ENCODE assay signal across 24 cellular contexts in genomic region chr15:77609558-77609957, GRCh38. TPM values are rescaled to one million over a fixed set of nuclear protein-coding genes. Genes with fewer than 3 reads are reported as not detected.
DNase-seq lines count a peak whose midpoint lies in the region; ATAC-seq, FAIRE-seq and TF ChIP-seq lines count a peak whose summit lies in the region.
"Had no signal": no experiment of that assay in that cellular context is flagged by ENCODE, and none has a peak within 500 bp of the region (broad histone marks: within the 10 kb centered on the region; RNA-seq: fewer than 3 reads in every experiment).

No MANE protein-coding gene starts in this region.

- 96% methylated on average over 3 of the region's 3 CpGs; no CpG with 5 or more reads in 1 of the 2 experiments for WGBS in H1 (ENCODE audit: extremely low coverage in 1 of 2, insufficient coverage in 1 of 2, insufficient read length in 1 of 2, insufficient replicate concordance in 2 of 2, low coverage in 1 of 2, low lambda C conversion rate in 2 of 2, missing lambda C conversion rate in 1 of 2), 2 experiments
- WGBS in small intestine, 3 donors = 59 to 69% (median 66%) methylated on average over 3 of the region's 3 CpGs
- 55 to 80% methylated on average over 1 to 3 of the region's 3 CpGs for WGBS in transverse colon (ENCODE audit: low coverage in 1 of 2), 2 donors
- WGBS in body of pancreas, 2 donors = 68 to 74% methylated on average over 3 of the region's 3 CpGs

- no peak overlapping the region; a peak in 1 of 22 replicates for H3K9ac ChIP-seq in BLaER1 treated with 17β-estradiol and CSF1 and Interleukin-3, amounts not matched to agents 10 nM and 100 nM
- H3K9ac ChIP-seq in H1 (replicated peaks in 1 of 4; ENCODE audit: extremely low read depth in 1 of 4, low read depth in 3 of 4, low read length in 3 of 4) = no peak overlapping the region

- POLR2A ChIA-PET in H1 (lab: Charles Lee; ENCODE audit: partially characterized antibody) = interaction anchor here (6.0 kb wide), 1 partner anchor 14 kb away, joined by 40 read pairs; no protein-coding TSS in a partner anchor

- no peaks in the 10 kb centered on the region for H3K79me1 ChIP-seq in H1 (ENCODE audit: low read depth, low read length)

- peaks cover 4% of the 10 kb centered on the region for H3K27me3 Mint-ChIP-seq in nephron progenitor cell (ENCODE audit: low read depth, poor library complexity)

- H4K5ac ChIP-seq in H1 (ENCODE audit: insufficient read length, low read depth, low read length) = no peak overlapping the region

- H3K4me1 ChIP-seq in BLaER1 treated with 17β-estradiol and CSF1 and Interleukin-3, amounts not matched to agents 10 nM and 100 nM = peaks cover 58 to 84% (median 80%) of the 10 kb centered on the region in 10 experiments
- H3K4me1 ChIP-seq in H1 (replicated peaks in 1 of 4; ENCODE audit: control insufficient read depth in 3 of 4, insufficient read depth in 4 of 4, low read length in 3 of 4) (peaks cover 4 to 39% (median 23%) of the 10 kb centered on the region in 4 experiments), small intestine (ENCODE audit: control insufficient read depth in 2 of 2, insufficient read depth in 1 of 2, low read depth in 1 of 2, low read length in 1 of 2) (no peaks in the 10 kb centered on the region), transverse colon (peaks cover 10 to 63% (median 27%) of the 10 kb centered on the region in 4 donors), body of pancreas (peaks cover 5% of the 10 kb centered on the region)

- in situ Hi-C loops in transverse colon (cut with MboI; ENCODE audit: low pct_ligation_motif_present in 1 of 4, low pct_unique_long_range_greater_than_20kb in 1 of 4, low sequenced_read_pairs in 3 of 4) = no loop called here

- TF ChIP-seq CTCF in H1 (IDR thresholded peaks at IDR 0.05; ENCODE audit: control extremely low read depth in 1 of 3, insufficient read depth in 1 of 3, low read depth in 1 of 3, low read length in 3 of 3) (no peak), nephron progenitor cell (IDR thresholded peaks at IDR 0.05) (no peak), transverse colon (IDR thresholded peaks at IDR 0.05) (no peak), body of pancreas (IDR thresholded peaks at IDR 0.05) (no peak)

- H4K91ac ChIP-seq in H1 (replicated peaks; ENCODE audit: insufficient read length, low read length) = no peak overlapping the region

- intact Hi-C loops in transverse colon (cut with DNase I; ENCODE audit: low total_unique reads) = no loop called here
- intact Hi-C loops in body of pancreas (cut with DNase I) = no loop called here

- H3K9me3 Mint-ChIP-seq in nephron progenitor cell = no peaks in the 10 kb centered on the region
- H3K9me3 Mint-ChIP-seq: CD4-positive, alpha-beta memory T cell had no signal

- H3K4me2 ChIP-seq in BLaER1 treated with 17β-estradiol and CSF1 and Interleukin-3, amounts not matched to agents 10 nM and 100 nM = peak overlapping the region in 10 of 11 experiments; percentile 71 to 87 (median 78); a peak in 16 of 22 replicates
- H3K4me2 ChIP-seq in H1 (ENCODE audit: insufficient read depth in 1 of 2, low read depth in 2 of 2, low read length in 2 of 2) = no peak overlapping the region
- H3K4me2 ChIP-seq: PC-9 had no signal

- H2BK120ac ChIP-seq in H1 (replicated peaks; ENCODE audit: low read depth, low read length) = no peak overlapping the region

- no peaks in the 10 kb centered on the region for H3K9me3 ChIP-seq in BLaER1 treated with 17β-estradiol and CSF1 and Interleukin-3, amounts not matched to agents 10 nM and 100 nM (replicated peaks in 1 of 11)
- H3K9me3 ChIP-seq in H1 (ENCODE audit: insufficient read depth in 2 of 2, low read depth in 1 of 2, low read length in 1 of 2) (no peaks in the 10 kb centered on the region), small intestine (ENCODE audit: control insufficient read depth, low read depth) (no peaks in the 10 kb centered on the region), transverse colon (no peaks in the 10 kb centered on the region), body of pancreas (no peaks in the 10 kb centered on the region)
- H3K9me3 ChIP-seq: MG63 had no signal

- H3K36me3 Mint-ChIP-seq in nephron progenitor cell (ENCODE audit: low read depth) = peaks cover 8% of the 10 kb centered on the region
- H3K36me3 Mint-ChIP-seq: CD4-positive, alpha-beta memory T cell had no signal

- no peaks in the 10 kb centered on the region; a peak in 1 of 22 replicates for H4K20me1 ChIP-seq in BLaER1 treated with 17β-estradiol and CSF1 and Interleukin-3, amounts not matched to agents 10 nM and 100 nM
- peaks cover 3 to 4% of the 10 kb centered on the region in 2 experiments for H4K20me1 ChIP-seq in H1 (replicated peaks in 1 of 2; ENCODE audit: control insufficient read depth in 1 of 2, insufficient read depth in 2 of 2, low read length in 2 of 2)

- ATAC-seq in body of pancreas = no peak

- TF ChIP-seq RAD21 in H1 (IDR thresholded peaks at IDR 0.05 in 1 of 2, conservative IDR thresholded peaks at IDR 0.05 in 1 of 2; ENCODE audit: low read depth in 2 of 2, low read length in 2 of 2) = no peak

- no peak overlapping the region for H3K14ac ChIP-seq in H1 (ENCODE audit: insufficient read length)

- H4K8ac ChIP-seq in H1 (ENCODE audit: extremely low read depth, insufficient read depth, low read length) = no peak overlapping the region

- peak overlapping the region; percentile 85 for H3K27ac Mint-ChIP-seq in nephron progenitor cell
- H3K27ac Mint-ChIP-seq: CD4-positive, alpha-beta memory T cell had no signal

- no peak overlapping the region for H3K4me3 ChIP-seq in BLaER1 treated with 17β-estradiol and CSF1 and Interleukin-3, amounts not matched to agents 10 nM and 100 nM
- H3K4me3 ChIP-seq in H1 (ENCODE audit: extremely low read depth in 1 of 4, insufficient read depth in 2 of 4, low read depth in 3 of 4, low read length in 4 of 4) (no peak overlapping the region), small intestine (ENCODE audit: low read depth in 1 of 2, low read length in 2 of 2) (no peak overlapping the region), transverse colon (no peak overlapping the region), body of pancreas (no peak overlapping the region)
- H3K4me3 ChIP-seq: MG63, PC-9 had no signal

- FAIRE-seq in H1 (lab: Jason Lieb, UNC) (no peak), small intestine (lab: Jason Lieb, UNC) (no peak)

- H2AFZ ChIP-seq in H1 (ENCODE audit: low read length) = no peak overlapping the region
- H2AFZ ChIP-seq: PC-9 had no signal

- 0 out of 2 replicates have a peak overlapping the region, but pooled peaks have one; percentile 2 for H2AK5ac ChIP-seq in H1 (ENCODE audit: low read depth, low read length)

- no peaks in the 10 kb centered on the region for H3K79me2 ChIP-seq in H1 (ENCODE audit: control insufficient read depth in 1 of 2, insufficient read depth in 2 of 2, low read length in 2 of 2)

- H2BK15ac ChIP-seq in H1 (ENCODE audit: low read length) = peak overlapping the region; percentile 75

- H3K56ac ChIP-seq in H1 (replicated peaks; ENCODE audit: insufficient read length, low read depth, low read length) = no peak overlapping the region

- no peak overlapping the region for H2BK12ac ChIP-seq in H1 (ENCODE audit: low read depth, low read length)

- H3K4me3 Mint-ChIP-seq in nephron progenitor cell = no peak overlapping the region
- H3K4me3 Mint-ChIP-seq: CD4-positive, alpha-beta memory T cell had no signal

- H3K27ac ChIP-seq in BLaER1 treated with 17β-estradiol and CSF1 and Interleukin-3, amounts not matched to agents 10 nM and 100 nM = peak overlapping the region in 5 of 11 experiments; percentile 20 to 75 (median 29); a peak in 9 of 22 replicates
- H3K27ac ChIP-seq in H1 (ENCODE audit: low read depth, low read length) (no peak overlapping the region), small intestine (ENCODE audit: low read depth in 1 of 2, low read length in 1 of 2) (no peak overlapping the region), transverse colon (peak overlapping the region in 1 of 4 donors; percentile 41), body of pancreas (no peak overlapping the region)
- H3K27ac ChIP-seq: PC-9 had no signal

- no peaks in the 10 kb centered on the region for H3K36me3 ChIP-seq in BLaER1 treated with 17β-estradiol and CSF1 and Interleukin-3, amounts not matched to agents 10 nM and 100 nM
- H3K36me3 ChIP-seq in H1 (ENCODE audit: control insufficient read depth in 2 of 4, insufficient read depth in 4 of 4, low read length in 3 of 4) = peaks cover 5 to 14% (median 7%) of the 10 kb centered on the region in 4 experiments; a peak in 5 of 8 replicates
- H3K36me3 ChIP-seq in small intestine (ENCODE audit: control insufficient read depth in 2 of 2, insufficient read depth in 2 of 2, low read length in 2 of 2) = no peaks in the 10 kb centered on the region
- H3K36me3 ChIP-seq in transverse colon = no peaks in the 10 kb centered on the region
- H3K36me3 ChIP-seq in body of pancreas (replicated peaks in 1 of 2; ENCODE audit: insufficient read depth in 1 of 2, low read depth in 2 of 2) = no peaks in the 10 kb centered on the region
- H3K36me3 ChIP-seq: MG63 had no signal

- peak overlapping the region; percentile 66; the same call in 1 of the 2 replicates for H2BK20ac ChIP-seq in H1 (ENCODE audit: low read length)

- TF ChIP-seq EP300 in H1 (IDR thresholded peaks at IDR 0.05; ENCODE audit: borderline replicate concordance in 1 of 2, low read depth in 2 of 2, low read length in 2 of 2) (no peak), transverse colon (IDR thresholded peaks at IDR 0.05; ENCODE audit: low read depth) (no peak)

- H3K4me1 Mint-ChIP-seq in nephron progenitor cell = peaks cover 78% of the 10 kb centered on the region

- H3K23me2 ChIP-seq in H1 (ENCODE audit: low read depth, low read length) = peaks cover 2% of the 10 kb centered on the region; the same call in 1 of the 2 replicates

- H3K18ac ChIP-seq in H1 (ENCODE audit: extremely low read depth, low read length) = no peak overlapping the region

- DNase-seq in H1 (ENCODE audit: low read depth in 1 of 2, low spot score in 2 of 2) = no peak
- no peak for DNase-seq in nephron progenitor cell
- peak; percentile 19 for DNase-seq in small intestine
- no peak for DNase-seq in SIG-M5 treated with dmso at 0.1 percent for 504 hours (lab: John Stamatoyannopoulos, UW; ENCODE audit: unreplicated experiment)
- no peak for DNase-seq in transverse colon
- DNase-seq in body of pancreas = no peak
- DNase-seq: C1 segment of cervical spinal cord; CD4-positive, alpha-beta memory T cell; COR-L47; DMS53; GOT3; HCEC 1CT; KBM-7; NCI-H1105 treated with DMSO at 0.1 percent for 48 hours; NCI-H146; NCI-H1930; NCI-H446 treated with DMSO at 0.1 percent for 48 hours; NCI-H526 treated with DMSO at 0.1 percent for 48 hours; PC-9; Right ventricle myocardium superior had no signal

- no peak overlapping the region for H2BK5ac ChIP-seq in H1 (ENCODE audit: low read depth, low read length)

- TF ChIP-seq POLR2A in H1 (IDR thresholded peaks at IDR 0.05; ENCODE audit: control extremely low read depth in 1 of 2, low read depth in 2 of 2, low read length in 2 of 2) (no peak), transverse colon (IDR thresholded peaks at IDR 0.05) (no peak), body of pancreas (IDR thresholded peaks at IDR 0.05) (no peak)

- H3K27me3 ChIP-seq in BLaER1 treated with 17β-estradiol and CSF1 and Interleukin-3, amounts not matched to agents 10 nM and 100 nM = no peaks in the 10 kb centered on the region
- H3K27me3 ChIP-seq in H1 (replicated peaks in 1 of 4; ENCODE audit: control insufficient read depth in 3 of 4, extremely low read depth in 1 of 4, insufficient read depth in 3 of 4, low read length in 3 of 4) (no peaks in the 10 kb centered on the region), small intestine (ENCODE audit: control insufficient read depth in 2 of 2, insufficient read depth in 2 of 2, low read length in 2 of 2) (no peaks in the 10 kb centered on the region), transverse colon (no peaks in the 10 kb centered on the region), body of pancreas (no peaks in the 10 kb centered on the region)
- H3K27me3 ChIP-seq: MG63 had no signal

- CTCF ChIA-PET in H1 (lab: Charles Lee; ENCODE audit: partially characterized antibody) = interaction anchor here (0.9 to 17.9 kb wide), 12 partner anchors 9 to 190 kb away, joined by 3 to 161 read pairs (median 4); partner anchors contain the start of gene LINGO1

- H3K4ac ChIP-seq in H1 (replicated peaks; ENCODE audit: insufficient read length, low read depth, low read length) = no peak overlapping the region

- no peak overlapping the region for H3K23ac ChIP-seq in H1 (ENCODE audit: insufficient read length)

RNA-seq across cellular contexts. Expression of gene LINGO1, which starts 23.2 kb away (rescaled TPM):
- 56.4 and 57.1 TPM in 2 replicates for total RNA-seq in H1 (2021; fragmentation: NEBNext Ultra II Directional; extraction: Animal tissue kit (Norgen Biotek cat#: 25700))
- polyA plus RNA-seq in H1 (2011; rRNA removed) = 114 and 166 TPM in 2 replicates
- 51.3 TPM for polyA plus RNA-seq in H1 (2011; cell fraction: cytosol; rRNA removed)
- 94.7 TPM for polyA plus RNA-seq in H1 (2011; cell fraction: nucleus; rRNA removed)
- 31.6 to 91.8 TPM (median 75.5 TPM) in 4 replicates for polyA plus RNA-seq in H1 (2012, experiment 1 of 2)
- polyA plus RNA-seq in H1 (2012, experiment 2 of 2) = 55.3 TPM
- polyA plus RNA-seq in H1 (2013, experiment 1 of 2) = 73.3 TPM
- 75.1 TPM for polyA plus RNA-seq in H1 (2013, experiment 2 of 2)
- polyA minus RNA-seq in H1 (2011; rRNA and poly(A)+ RNA removed) = 33.5 and 61.7 TPM in 2 replicates
- 36.0 TPM for polyA minus RNA-seq in H1 (2011; cell fraction: cytosol; rRNA and poly(A)+ RNA removed)
- 39.2 TPM for polyA minus RNA-seq in H1 (2011; cell fraction: nucleus; rRNA and poly(A)+ RNA removed)
- 1 to 10 TPM in 1 of 3 donors, not detected in 2; 4.5 TPM for polyA plus RNA-seq in small intestine
- under 1 TPM in 2 of 4 donors, not detected in 2; 0.27 to 0.95 TPM for total RNA-seq in transverse colon
- total RNA-seq in body of pancreas = under 1 TPM; 0.78 to 0.99 TPM
- total RNA-seq: CD4-positive, alpha-beta memory T cell; PC-9; RPMI7951 had no signal
- polyA plus RNA-seq: AG04450; CD4-positive, alpha-beta memory T cell had no signal

Comparison
In these comparisons a context has a peak if more than half of its experiments do, and no peak if none do; other contexts are left out.
1. H3K4me2 ChIP-seq: peak in BLaER1 treated with 17β-estradiol and CSF1 and Interleukin-3, amounts not matched to agents 10 nM and 100 nM (10 of 11); none in H1 (0 of 2).
2. RNA of gene LINGO1, which starts 23.2 kb away (total RNA-seq): 56.4 to 57.1 TPM in H1; 0.78 to 0.99 TPM in body of pancreas and 0.27 to 0.95 TPM in transverse colon; every median in the first group is over 10 times any median in the second.